18 cellular contexts compared by ENCODE assay signal in the genomic region with DNA sequence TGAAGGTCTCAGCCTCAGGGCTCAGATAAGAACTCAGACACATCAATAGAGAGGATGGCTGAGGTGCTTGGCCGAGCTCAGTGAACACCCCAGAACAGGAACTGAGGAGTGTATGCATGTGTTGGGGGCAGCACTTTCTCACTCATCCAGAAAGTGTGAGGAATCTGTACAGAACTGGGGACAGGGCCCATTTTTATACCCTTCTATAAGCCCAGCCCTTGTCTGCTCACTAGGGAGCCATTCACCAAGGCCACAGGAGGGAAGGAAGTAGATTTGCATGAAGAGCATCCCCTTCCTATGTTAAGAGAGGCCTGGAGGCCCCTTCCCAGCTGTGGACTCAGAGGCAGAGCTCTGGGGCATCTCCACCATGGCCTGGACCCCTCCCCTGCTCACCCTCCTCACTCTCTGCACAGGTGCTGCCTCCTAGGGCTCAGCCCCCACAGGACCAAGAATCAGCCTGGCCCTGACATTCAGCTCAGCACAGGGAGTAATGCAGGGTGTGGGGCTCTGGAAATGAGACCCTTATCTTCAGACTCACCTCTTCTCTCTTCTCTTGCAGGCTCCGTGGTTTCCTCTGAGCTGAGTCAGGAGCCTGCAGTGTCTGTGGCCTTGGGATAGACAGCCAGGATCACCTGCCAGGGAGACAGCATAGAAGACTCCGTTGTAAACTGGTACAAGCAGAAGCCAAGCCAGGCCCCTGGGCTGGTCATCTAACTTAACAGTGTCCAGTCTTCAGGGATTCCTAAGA. TPM values are rescaled to one million over a fixed set of nuclear protein-coding genes. Genes with fewer than 3 reads are reported as not detected.
DNase-seq lines count a peak whose midpoint lies in the region; ATAC-seq, FAIRE-seq and TF ChIP-seq lines count a peak whose summit lies in the region.
"Had no signal": no experiment of that assay in that cellular context is flagged by ENCODE, and none has a peak within 500 bp of the region (broad histone marks: within the 10 kb centered on the region; RNA-seq: fewer than 3 reads in every experiment).

No MANE protein-coding gene starts in this region.

- H3K36me3 Mint-ChIP-seq in activated B cell treated with CpG ODN at 0.5 μM for 24 hours (ENCODE audit: low read depth): no peaks in the 10 kb centered on the region
- H3K36me3 Mint-ChIP-seq in naive B cell: peaks cover 0 to 4% of the 10 kb centered on the region in 2 donors
- H3K36me3 Mint-ChIP-seq: CD8-positive, alpha-beta T cell had no signal

- H3K27ac Mint-ChIP-seq in activated B cell treated with CpG ODN at 0.5 μM for 24 hours (peak overlapping the region; percentile 32), naive B cell (peak overlapping the region; percentile 15 to 95 (median 75))
- H3K27ac Mint-ChIP-seq: CD8-positive, alpha-beta T cell had no signal

- peaks cover 44% of the 10 kb centered on the region for H3K4me1 Mint-ChIP-seq in activated B cell treated with CpG ODN at 0.5 μM for 24 hours
- H3K4me1 Mint-ChIP-seq in naive B cell: peaks cover 24 to 35% (median 24%) of the 10 kb centered on the region in 3 donors

- TF ChIP-seq CTCF in activated B cell treated with CpG ODN at 0.5 μM for 24 hours (IDR thresholded peaks at IDR 0.05): no peak

- no peak for TF ChIP-seq POLR2A in GM12891 (IDR thresholded peaks at IDR 0.05; ENCODE audit: low read depth, low read length)

- H3K9me3 Mint-ChIP-seq in activated B cell treated with CpG ODN at 0.5 μM for 24 hours: peaks cover 4% of the 10 kb centered on the region
- H3K9me3 Mint-ChIP-seq in naive B cell: peaks cover 0 to 15% (median 4%) of the 10 kb centered on the region in 7 donors
- H3K9me3 Mint-ChIP-seq: CD8-positive, alpha-beta T cell had no signal

- CTCF ChIA-PET in activated B cell treated with CpG ODN at 0.5 μM for 24 hours (lab: Charles Lee): interaction anchor here (1.0 to 1.6 kb wide), 6 partner anchors 10 to 149 kb away, joined by 3 to 5 read pairs (median 4); no protein-coding TSS in a partner anchor

- H3K4me3 Mint-ChIP-seq in activated B cell treated with CpG ODN at 0.5 μM for 24 hours: peak overlapping the region; percentile 52
- peak overlapping the region; percentile 4 to 85 (median 50) for H3K4me3 Mint-ChIP-seq in naive B cell
- H3K4me3 Mint-ChIP-seq: CD8-positive, alpha-beta T cell had no signal

- peak; percentile 28 for FAIRE-seq in GM12891 (lab: Jason Lieb, UNC)
- FAIRE-seq: D721Med had no signal

- POLR2A ChIA-PET in activated B cell treated with CpG ODN at 0.5 μM for 24 hours (lab: Charles Lee): no interaction called here

- intact Hi-C loops in activated B cell treated with CpG ODN at 0.5 μM for 24 hours (cut with micrococcal nuclease): no loop called here

- H3K27me3 Mint-ChIP-seq in activated B cell treated with CpG ODN at 0.5 μM for 24 hours: no peaks in the 10 kb centered on the region
- peaks cover 0 to 11% (median 5%) of the 10 kb centered on the region in 3 donors for H3K27me3 Mint-ChIP-seq in naive B cell

- ATAC-seq in HG02759 (IDR thresholded peaks at IDR 0.05; ENCODE audit: unreplicated experiment): peak; percentile 35
- ATAC-seq in activated B cell treated with CpG ODN at 0.5 μM for 24 hours (ENCODE audit: low read depth): peak; percentile 59
- ATAC-seq in naive B cell (ENCODE audit: low read depth in 2 of 2): peak; percentile 63 to 64
- no peak for ATAC-seq in GM19023 (IDR thresholded peaks at IDR 0.05; ENCODE audit: unreplicated experiment)
- ATAC-seq in HG03196 (IDR thresholded peaks at IDR 0.05; ENCODE audit: unreplicated experiment): no peak
- ATAC-seq in HG02973 (IDR thresholded peaks at IDR 0.05; ENCODE audit: unreplicated experiment): no peak
- ATAC-seq: CD8-positive, alpha-beta T cell had no signal

- no peak for DNase-seq in GM12891 (ENCODE audit: insufficient read length, low spot score)
- no peak for DNase-seq in activated B cell treated with CpG ODN at 0.5 μM for 24 hours
- DNase-seq in naive B cell: no peak
- DNase-seq in iPS-NIHi11 (ENCODE audit: low spot score): no peak
- DNase-seq: ACHN, DMS79 treated with DMSO at 0.1 percent for 48 hours, GDM1, NCI-H1436, NCI-H2081, NCI-H510A treated with DMSO at 0.1 percent for 48 hours, SJCRH30, SW 1271 had no signal

TF ChIP-seq in GM12891, 5 proteins besides CTCF, POLR2A, EP300 and RAD21:
- TF ChIP-seq SPI1 (IDR thresholded peaks at IDR 0.05; ENCODE audit: low read depth, low read length) (peak; percentile 61), POU2F2 (IDR thresholded peaks at IDR 0.05; ENCODE audit: low read depth, low read length) (no peak)
TF ChIP-seq in GM12891: peak in this region for 1.

RNA-seq across cellular contexts. Expression of gene GGTLC2, which starts 39.9 kb away (rescaled TPM):
- not detected for polyA plus RNA-seq in GM12891 (2012; ENCODE audit: low read depth, missing spikeins)
- not detected in 2 replicates for total RNA-seq in activated B cell treated with CpG ODN at 0.5 μM for 24 hours
- polyA plus RNA-seq in naive B cell (ENCODE audit: low read depth in 6 of 6): not detected
- total RNA-seq: CD8-positive, alpha-beta T cell; SJCRH30 had no signal

RNA-seq across cellular contexts. Expression of gene PRAME, which starts 45.4 kb away (rescaled TPM):
- polyA plus RNA-seq in GM12891 (2012; ENCODE audit: low read depth, missing spikeins): 1.7 TPM
- 0.12 TPM in 1 of 2 replicates, not detected in the other for total RNA-seq in activated B cell treated with CpG ODN at 0.5 μM for 24 hours
- not detected for polyA plus RNA-seq in naive B cell (ENCODE audit: low read depth in 6 of 6)
- total RNA-seq: CD8-positive, alpha-beta T cell; SJCRH30 had no signal

Comparison
In these comparisons a context has a peak if more than half of its experiments do, and no peak if none do; other contexts are left out.
1. ATAC-seq: peak in HG02759 (single experiment), activated B cell treated with CpG ODN at 0.5 μM for 24 hours (single experiment) and naive B cell (2 of 2); none in GM19023 (single experiment), HG03196 (single experiment) and HG02973 (single experiment).